In the genomic region with DNA sequence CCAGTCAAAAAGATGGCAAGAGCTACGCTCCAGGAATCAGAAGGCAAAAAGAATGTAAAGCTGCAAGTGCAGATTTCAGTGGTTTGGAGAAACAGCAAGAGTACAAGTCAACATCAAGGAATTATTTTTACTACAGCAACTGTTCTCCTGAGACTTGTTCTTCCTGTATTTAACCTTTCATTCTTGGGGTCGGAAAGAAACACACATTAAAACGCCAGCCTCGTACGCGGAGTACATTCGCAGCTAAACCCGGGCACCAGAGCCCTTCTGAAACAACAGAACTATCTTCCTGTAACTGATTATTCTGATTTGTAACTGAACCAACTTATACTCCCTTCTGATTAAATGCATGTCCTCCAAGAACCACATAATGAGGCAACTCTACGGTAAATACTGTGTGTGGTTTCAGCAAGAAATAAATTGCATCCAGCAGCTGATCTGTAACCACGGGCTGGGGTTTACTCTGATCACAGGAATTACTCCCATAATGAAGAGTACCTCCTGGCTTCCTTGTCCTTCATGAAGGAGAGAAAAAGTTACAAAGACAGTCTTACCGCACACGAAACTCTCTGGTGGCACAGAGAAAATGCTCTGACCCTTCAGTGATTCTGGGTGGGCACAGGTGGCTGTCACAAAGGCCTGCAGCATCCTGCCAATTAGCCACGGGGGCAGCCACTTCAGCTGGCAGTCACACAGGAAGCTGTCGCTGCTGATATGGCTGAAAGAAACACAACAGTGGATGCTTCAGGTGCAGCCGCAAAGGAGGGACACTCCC, we compare ENCODE assay signal across 9 cellular contexts.
A peak's percentile ranks its signal among the peaks of the same experiment; 100 is the strongest.
DNase-seq lines count a peak whose midpoint lies in the region; ATAC-seq and TF ChIP-seq lines count a peak whose summit lies in the region.
"Had no signal": no experiment of that assay in that cellular context is flagged by ENCODE, and none has a peak within 500 bp of the region (broad histone marks: within the 10 kb centered on the region; RNA-seq: fewer than 3 reads in every experiment).

No MANE protein-coding gene starts in this region.

- peak; percentile 28 for DNase-seq in T-helper 22 cell (ENCODE audit: low read depth)
- peak; percentile 79 for DNase-seq in smooth muscle cell of the brain vasculature (ENCODE audit: low read depth, low spot score)
- DNase-seq in RWPE1 (ENCODE audit: low spot score), result no peak
- DNase-seq in hepatic stellate cell (ENCODE audit: low spot score), result no peak
- DNase-seq in anterior cingulate cortex (lab: John Stamatoyannopoulos, UW), result no peak

- peak; percentile 87 for ATAC-seq in GM18511 (IDR thresholded peaks at IDR 0.05; ENCODE audit: unreplicated experiment)
- peak; percentile 81 for ATAC-seq in HG02798 (IDR thresholded peaks at IDR 0.05; ENCODE audit: poor library complexity, unreplicated experiment)
- ATAC-seq: K562 had no signal

- peak overlapping the region; percentile 50 for H3K27ac ChIP-seq in cingulate gyrus (ENCODE audit: low read depth, low read length)
- no peak overlapping the region for H3K27ac ChIP-seq in RWPE1

- CTCF ChIA-PET in RWPE1 (lab: Yijun Ruan, JAX), result interaction anchor here (1.0 kb wide), 1 partner anchor 165 kb away, joined by 3 read pairs; no protein-coding TSS in a partner anchor

- POLR2A ChIA-PET in RWPE1 (lab: Yijun Ruan, JAX; ENCODE audit: low non-redundant PET), result no interaction called here

- no peak for TF ChIP-seq CTCF in RWPE1 (conservative IDR thresholded peaks at IDR 0.05; ENCODE audit: low read depth)

Comparison
In these comparisons a context has a peak if more than half of its experiments do, and no peak if none do; other contexts are left out.
1. DNase-seq: peak in T-helper 22 cell (single experiment) and smooth muscle cell of the brain vasculature (single experiment); none in RWPE1 (single experiment), hepatic stellate cell (single experiment) and anterior cingulate cortex (0 of 58).